17 cellular contexts compared by ENCODE assay signal in the genomic region with DNA sequence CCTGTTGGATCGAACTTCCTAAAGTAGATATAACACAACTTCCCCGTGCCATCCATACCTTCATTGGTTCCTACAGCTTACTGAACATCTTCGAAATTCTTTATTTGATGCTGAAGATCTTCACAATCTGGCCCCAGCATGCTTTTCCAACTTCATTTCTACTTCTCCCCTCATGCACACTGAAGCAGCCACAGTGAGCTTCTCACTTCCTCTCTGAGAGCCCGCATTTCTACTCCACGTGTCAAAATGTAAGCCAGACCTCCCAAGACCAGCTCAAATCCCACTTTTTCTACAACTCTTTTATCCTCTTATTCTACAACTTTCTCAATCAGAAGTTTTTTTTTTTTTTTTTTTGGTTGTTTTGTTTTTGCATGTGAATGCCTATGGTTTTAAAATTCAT.
DNase-seq lines count a peak whose midpoint lies in the region; ATAC-seq and TF ChIP-seq lines count a peak whose summit lies in the region.
"Had no signal": no experiment of that assay in that cellular context is flagged by ENCODE, and none has a peak within 500 bp of the region (broad histone marks: within the 10 kb centered on the region; RNA-seq: fewer than 3 reads in every experiment).

No MANE protein-coding gene starts in this region.

- no peaks in the 10 kb centered on the region for H3K27me3 ChIP-seq in left ventricle myocardium inferior (ENCODE audit: low read depth)

- intact Hi-C loops in activated B cell treated with CpG ODN at 0.5 μM for 24 hours (cut with micrococcal nuclease) (no loop called here), left ventricle myocardium inferior (cut with micrococcal nuclease) (no loop called here)

- H3K27me3 Mint-ChIP-seq in T-helper 1 cell treated with Interleukin-12 subunit alpha and Interleukin-12 subunit beta and Interleukin-4 antibody, amounts not matched to agents 30 μg/mL and 1 μg/mL, for 36 hours (ENCODE audit: low read depth): no peaks in the 10 kb centered on the region
- H3K27me3 Mint-ChIP-seq in activated B cell treated with CpG ODN at 0.5 μM for 24 hours: no peaks in the 10 kb centered on the region
- H3K27me3 Mint-ChIP-seq: CD4-positive, alpha-beta T cell had no signal

- H3K27ac ChIP-seq in left ventricle myocardium inferior (replicated peaks): no peak overlapping the region

- peaks cover 40% of the 10 kb centered on the region for H3K36me3 Mint-ChIP-seq in T-helper 1 cell treated with Interleukin-12 subunit alpha and Interleukin-12 subunit beta and Interleukin-4 antibody, amounts not matched to agents 30 μg/mL and 1 μg/mL, for 36 hours (ENCODE audit: low read depth)
- no peaks in the 10 kb centered on the region for H3K36me3 Mint-ChIP-seq in activated B cell treated with CpG ODN at 0.5 μM for 24 hours (ENCODE audit: low read depth)

- no peaks in the 10 kb centered on the region for H3K9me3 Mint-ChIP-seq in T-helper 1 cell treated with Interleukin-12 subunit alpha and Interleukin-12 subunit beta and Interleukin-4 antibody, amounts not matched to agents 30 μg/mL and 1 μg/mL, for 36 hours
- H3K9me3 Mint-ChIP-seq in activated B cell treated with CpG ODN at 0.5 μM for 24 hours: no peaks in the 10 kb centered on the region
- H3K9me3 Mint-ChIP-seq: CD4-positive, alpha-beta T cell; H9 had no signal

- ATAC-seq in GM19351 (IDR thresholded peaks at IDR 0.05; ENCODE audit: unreplicated experiment) (peak; percentile 53), HG03039 (IDR thresholded peaks at IDR 0.05; ENCODE audit: unreplicated experiment) (peak; percentile 43), activated B cell treated with CpG ODN at 0.5 μM for 24 hours (ENCODE audit: low read depth) (no peak)
- ATAC-seq: mucosa of descending colon had no signal

- POLR2A ChIA-PET in activated B cell treated with CpG ODN at 0.5 μM for 24 hours (lab: Charles Lee): interaction anchor here (0.6 to 2.3 kb wide), 11 partner anchors 9 to 161 kb away, joined by 3 to 20 read pairs (median 6); no protein-coding TSS in a partner anchor

- no peak overlapping the region for H3K4me3 Mint-ChIP-seq in T-helper 1 cell treated with Interleukin-12 subunit alpha and Interleukin-12 subunit beta and Interleukin-4 antibody, amounts not matched to agents 30 μg/mL and 1 μg/mL, for 36 hours
- no peak overlapping the region for H3K4me3 Mint-ChIP-seq in activated B cell treated with CpG ODN at 0.5 μM for 24 hours
- H3K4me3 Mint-ChIP-seq: CD4-positive, alpha-beta T cell; H9 had no signal

- peaks cover 46% of the 10 kb centered on the region for H3K4me1 ChIP-seq in left ventricle myocardium inferior

- peak overlapping the region; percentile 0 for H3K27ac Mint-ChIP-seq in T-helper 1 cell treated with Interleukin-12 subunit alpha and Interleukin-12 subunit beta and Interleukin-4 antibody, amounts not matched to agents 30 μg/mL and 1 μg/mL, for 36 hours
- peak overlapping the region; percentile 47 for H3K27ac Mint-ChIP-seq in activated B cell treated with CpG ODN at 0.5 μM for 24 hours
- H3K27ac Mint-ChIP-seq: CD4-positive, alpha-beta T cell; H9 had no signal

- in situ Hi-C loops in GM13977 (cut with MboI; ENCODE audit: low pct_unique_long_range_greater_than_20kb, low sequenced_read_pairs, unreplicated experiment): no loop called here

- H3K9me3 ChIP-seq in left ventricle myocardium inferior (replicated peaks): no peaks in the 10 kb centered on the region
- H3K9me3 ChIP-seq: mucosa of descending colon had no signal

- no peak for TF ChIP-seq CTCF in activated B cell treated with CpG ODN at 0.5 μM for 24 hours (IDR thresholded peaks at IDR 0.05)
- TF ChIP-seq CTCF in GM13977 (IDR thresholded peaks at IDR 0.05; ENCODE audit: extremely low read depth, insufficient read depth, missing control alignments): no peak
- no peak for TF ChIP-seq CTCF in left ventricle myocardium inferior (IDR thresholded peaks at IDR 0.05; ENCODE audit: borderline replicate concordance)

- H3K4me1 Mint-ChIP-seq in T-helper 1 cell treated with Interleukin-12 subunit alpha and Interleukin-12 subunit beta and Interleukin-4 antibody, amounts not matched to agents 30 μg/mL and 1 μg/mL, for 36 hours (ENCODE audit: low read depth): peaks cover 63% of the 10 kb centered on the region
- H3K4me1 Mint-ChIP-seq in activated B cell treated with CpG ODN at 0.5 μM for 24 hours: peaks cover 39% of the 10 kb centered on the region

- H3K36me3 ChIP-seq in left ventricle myocardium inferior: no peaks in the 10 kb centered on the region

- no peak overlapping the region for H3K4me3 ChIP-seq in left ventricle myocardium inferior
- H3K4me3 ChIP-seq: mucosa of descending colon had no signal

- CTCF ChIA-PET in activated B cell treated with CpG ODN at 0.5 μM for 24 hours (lab: Charles Lee): interaction anchor here (1.0 to 1.2 kb wide), 3 partner anchors 17 to 109 kb away, joined by 3 to 4 read pairs (median 3); no protein-coding TSS in a partner anchor

- no peak for DNase-seq in T-helper 1 cell
- DNase-seq in activated B cell treated with CpG ODN at 0.5 μM for 24 hours: no peak
- no peak for DNase-seq in putamen (ENCODE audit: low spot score)
- no peak for DNase-seq in GM13977 (ENCODE audit: low spot score)
- no peak for DNase-seq in left ventricle myocardium inferior
- DNase-seq: activated CD4-positive, CD25-positive, alpha-beta regulatory T cell; activated T-cell treated with anti-CD3 and anti-CD28 coated beads for 4 hours; amniotic stem cell; CD4-positive, alpha-beta T cell; H9; kidney; mucosa of descending colon; NCI-H1105; NCI-H2227 treated with DMSO at 0.1 percent for 48 hours had no signal
